11 cellular contexts compared by ENCODE assay signal in genomic region chr2:24342110-24342910, GRCh38. TPM values are rescaled to one million over a fixed set of nuclear protein-coding genes. Genes with fewer than 3 reads are reported as not detected.
DNase-seq lines count a peak whose midpoint lies in the region; ATAC-seq and TF ChIP-seq lines count a peak whose summit lies in the region.
"Had no signal": no experiment of that assay in that cellular context is flagged by ENCODE, and none has a peak within 500 bp of the region (broad histone marks: within the 10 kb centered on the region; RNA-seq: fewer than 3 reads in every experiment).

No MANE protein-coding gene starts in this region.

- H3K4me1 ChIP-seq in prostate gland (replicated peaks) = no peaks in the 10 kb centered on the region
- peaks cover 9% of the 10 kb centered on the region for H3K4me1 ChIP-seq in testis

- POLR2A ChIA-PET in CD4-positive, alpha-beta T cell (lab: Charles Lee) = no interaction called here

- no peaks in the 10 kb centered on the region for H3K36me3 ChIP-seq in prostate gland
- H3K36me3 ChIP-seq in testis (ENCODE audit: low read depth, missing control alignments) = no peaks in the 10 kb centered on the region
- H3K36me3 ChIP-seq: right lobe of liver, transverse colon had no signal

- no peak overlapping the region for H3K4me3 Mint-ChIP-seq in CD4-positive, alpha-beta T cell
- peak overlapping the region in 1 of 2 donors; percentile 22 for H3K4me3 Mint-ChIP-seq in effector memory CD8-positive, alpha-beta T cell

- CTCF ChIA-PET in CD4-positive, alpha-beta T cell (lab: Charles Lee) = no interaction called here

- H3K36me3 Mint-ChIP-seq in CD4-positive, alpha-beta T cell (ENCODE audit: low read depth) = peaks cover 9% of the 10 kb centered on the region
- peaks cover 3% of the 10 kb centered on the region for H3K36me3 Mint-ChIP-seq in effector memory CD8-positive, alpha-beta T cell (ENCODE audit: insufficient read depth)

- H3K9me3 Mint-ChIP-seq in CD4-positive, alpha-beta T cell = no peaks in the 10 kb centered on the region
- H3K9me3 Mint-ChIP-seq in effector memory CD8-positive, alpha-beta T cell = no peaks in the 10 kb centered on the region

- no peaks in the 10 kb centered on the region for H3K9me3 ChIP-seq in CD4-positive, alpha-beta T cell (ENCODE audit: control insufficient read depth, low read length)
- H3K9me3 ChIP-seq in prostate gland (no peaks in the 10 kb centered on the region), testis (no peaks in the 10 kb centered on the region)
- H3K9me3 ChIP-seq: right lobe of liver, transverse colon had no signal

- H3K27ac ChIP-seq in CD4-positive, alpha-beta T cell (ENCODE audit: low read depth, low read length) = no peak overlapping the region
- no peak overlapping the region for H3K27ac ChIP-seq in prostate gland
- H3K27ac ChIP-seq in testis = no peak overlapping the region
- H3K27ac ChIP-seq: C4-2B, right lobe of liver, transverse colon had no signal

- H3K27ac Mint-ChIP-seq in CD4-positive, alpha-beta T cell = peak overlapping the region; percentile 6
- peak overlapping the region; percentile 20 to 23 for H3K27ac Mint-ChIP-seq in effector memory CD8-positive, alpha-beta T cell

- H3K4me1 Mint-ChIP-seq in CD4-positive, alpha-beta T cell (ENCODE audit: low read depth) = peaks cover 90% of the 10 kb centered on the region
- H3K4me1 Mint-ChIP-seq in effector memory CD8-positive, alpha-beta T cell (ENCODE audit: low read depth in 2 of 2) = peaks cover 52 to 82% of the 10 kb centered on the region in 2 donors

- no peaks in the 10 kb centered on the region for H3K27me3 Mint-ChIP-seq in CD4-positive, alpha-beta T cell
- H3K27me3 Mint-ChIP-seq in effector memory CD8-positive, alpha-beta T cell = no peaks in the 10 kb centered on the region

- no peak for ATAC-seq in CD4-positive, alpha-beta T cell (ENCODE audit: poor library complexity)
- ATAC-seq in GM19324 (IDR thresholded peaks at IDR 0.05; ENCODE audit: low FRiP score, unreplicated experiment) = peak; percentile 64
- ATAC-seq in HG03378 (IDR thresholded peaks at IDR 0.05; ENCODE audit: unreplicated experiment) = peak; percentile 45
- no peak for ATAC-seq in effector memory CD8-positive, alpha-beta T cell (replicated peaks)
- no peak for ATAC-seq in GM18498 (IDR thresholded peaks at IDR 0.05; ENCODE audit: unreplicated experiment)
- ATAC-seq: right lobe of liver had no signal

- 94% methylated on average over 9 of the region's 9 CpGs for WGBS in prostate gland
- 80 to 84% methylated on average over 9 of the region's 9 CpGs for WGBS in testis, 2 donors

- H3K4me3 ChIP-seq in prostate gland (no peak overlapping the region), testis (no peak overlapping the region)
- H3K4me3 ChIP-seq: right lobe of liver, transverse colon had no signal

- DNase-seq in CD4-positive, alpha-beta T cell = no peak
- DNase-seq in effector memory CD8-positive, alpha-beta T cell = no peak
- DNase-seq in prostate gland (ENCODE audit: low spot score) = no peak
- no peak for DNase-seq in UCSD-AML1 (lab: John Stamatoyannopoulos, UW; ENCODE audit: unreplicated experiment)
- DNase-seq in testis = no peak
- DNase-seq: right lobe of liver, transverse colon had no signal

- no peak for TF ChIP-seq CTCF in CD4-positive, alpha-beta T cell (IDR thresholded peaks at IDR 0.05)
- no peak for TF ChIP-seq CTCF in prostate gland (IDR thresholded peaks at IDR 0.05)
- TF ChIP-seq CTCF in testis (IDR thresholded peaks at IDR 0.05) = no peak

- no peak for TF ChIP-seq POLR2A in prostate gland (IDR thresholded peaks at IDR 0.05)
- no peak for TF ChIP-seq POLR2A in testis (IDR thresholded peaks at IDR 0.05)

- no peaks in the 10 kb centered on the region for H3K27me3 ChIP-seq in CD4-positive, alpha-beta T cell (ENCODE audit: control insufficient read depth, insufficient read depth, low read length)
- H3K27me3 ChIP-seq in prostate gland (replicated peaks; ENCODE audit: insufficient read depth) (no peaks in the 10 kb centered on the region), testis (no peaks in the 10 kb centered on the region)
- H3K27me3 ChIP-seq: right lobe of liver, transverse colon had no signal

- intact Hi-C loops in CD4-positive, alpha-beta T cell (cut with DNase I, micrococcal nuclease) = no loop called here
- intact Hi-C loops in prostate gland (cut with DNase I) = no loop called here
- intact Hi-C loops in testis (cut with DNase I; ENCODE audit: low total_unique reads) = no loop called here

RNA-seq across cellular contexts. Expression of gene ITSN2, which starts 18.0 kb away (rescaled TPM):
- 10 to 100 TPM; 75.4 to 77.1 TPM for total RNA-seq in CD4-positive, alpha-beta T cell
- total RNA-seq in prostate gland (10 to 100 TPM; 42.8 to 45.7 TPM), testis (10 to 100 TPM; 43.4 to 53.8 TPM)
- polyA plus RNA-seq in testis (ENCODE audit: insufficient read depth, low read depth, low replicate concordance) = 9.1 TPM

Comparison
In these comparisons a context has a peak if more than half of its experiments do, and no peak if none do; other contexts are left out.
1. ATAC-seq: peak in GM19324 (single experiment) and HG03378 (single experiment); none in CD4-positive, alpha-beta T cell (single experiment), effector memory CD8-positive, alpha-beta T cell (single experiment) and GM18498 (single experiment).